Comparison of ENCODE assay signal across 9 cellular contexts in genomic region chr1:212433577-212434462, GRCh38. TPM values are rescaled to one million over a fixed set of nuclear protein-coding genes. Genes with fewer than 3 reads are reported as not detected.
A peak's percentile ranks its signal among the peaks of the same experiment; 100 is the strongest.
DNase-seq lines count a peak whose midpoint lies in the region; ATAC-seq, FAIRE-seq and TF ChIP-seq lines count a peak whose summit lies in the region.
"Had no signal": no experiment of that assay in that cellular context is flagged by ENCODE, and none has a peak within 500 bp of the region (broad histone marks: within the 10 kb centered on the region; RNA-seq: fewer than 3 reads in every experiment).

No MANE protein-coding gene starts in this region.

- H3K9me3 Mint-ChIP-seq in HFFc6 (no peaks in the 10 kb centered on the region), brain (no peaks in the 10 kb centered on the region), mesothelial cell of epicardium (no peaks in the 10 kb centered on the region)

- TF ChIP-seq CTCF in A549 (IDR thresholded peaks at IDR 0.05) (no peak), HFFc6 (IDR thresholded peaks at IDR 0.05) (no peak), brain (conservative IDR thresholded peaks at IDR 0.05) (no peak), mesothelial cell of epicardium (IDR thresholded peaks at IDR 0.05; ENCODE audit: unreplicated experiment) (no peak)

- H3K27me3 Mint-ChIP-seq in HFFc6 (ENCODE audit: insufficient read depth) (peaks cover 4% of the 10 kb centered on the region; the same call in 1 of the 2 replicates), brain (peaks cover 8% of the 10 kb centered on the region), mesothelial cell of epicardium (ENCODE audit: low read depth) (no peaks in the 10 kb centered on the region)

- CTCF ChIA-PET in A549 (lab: Yijun Ruan, JAX), result interaction anchor here (2.2 to 7.2 kb wide), 2 partner anchors 8 to 23 kb away, joined by 5 to 46 read pairs; no protein-coding TSS in a partner anchor

- H3K4me3 ChIP-seq in A549, result peak overlapping the region; percentile 71

- H3K9me3 ChIP-seq in A549, result no peaks in the 10 kb centered on the region

- POLR2A ChIA-PET in A549 (lab: Yijun Ruan, JAX), result no interaction called here

- H3K27ac Mint-ChIP-seq in HFFc6 (peak overlapping the region; percentile 6), brain (peak overlapping the region in 4 of 5 experiments; percentile 59 to 79 (median 64)), mesothelial cell of epicardium (peak overlapping the region; percentile 24)

- H3K4me1 Mint-ChIP-seq in HFFc6 (ENCODE audit: low read depth) (peaks cover 39% of the 10 kb centered on the region), brain (peaks cover 27% of the 10 kb centered on the region), mesothelial cell of epicardium (peaks cover 20% of the 10 kb centered on the region)

- no peak for FAIRE-seq in A549 (lab: Jason Lieb, UNC)
- FAIRE-seq: GM18507 had no signal

- ATAC-seq in A549 (no peak), GM21447 (IDR thresholded peaks at IDR 0.05; ENCODE audit: unreplicated experiment) (no peak)

- no peak for TF ChIP-seq RAD21 in A549 (conservative IDR thresholded peaks at IDR 0.05 in 1 of 2, IDR thresholded peaks at IDR 0.05 in 1 of 2)

- H3K27ac ChIP-seq in A549, result peak overlapping the region; percentile 82 to 98

- peaks cover 23% of the 10 kb centered on the region for H3K4me1 ChIP-seq in A549

- no peak for TF ChIP-seq POLR2A in A549 (IDR thresholded peaks at IDR 0.05; ENCODE audit: low read length)

- peak overlapping the region; percentile 89 for H3K4me2 ChIP-seq in A549

- DNase-seq in A549 (ENCODE audit: low read depth in 1 of 2, low spot score in 1 of 2) (no peak), HFFc6 (no peak), mesothelial cell of epicardium (ENCODE audit: low spot score in 2 of 2, unreplicated experiment in 2 of 2) (no peak), D341Med (ENCODE audit: low spot score) (no peak), NCI-H2029 treated with DMSO at 0.1 percent for 48 hours (lab: John Stamatoyannopoulos, UW) (no peak)
- no peak for DNase-seq in activated CD4-positive, alpha-beta T cell treated with anti-CD3 and anti-CD28 coated beads, Interleukin-2, amount 50 U/mL, for 1 hour

- WGBS in A549 (ENCODE audit: missing lambda C conversion rate), result 53% methylated on average over 17 of the region's 17 CpGs

- no peak for TF ChIP-seq EP300 in A549 (IDR thresholded peaks at IDR 0.05)

- H3K36me3 Mint-ChIP-seq in HFFc6 (ENCODE audit: low read depth) (0 out of 2 replicates have a peak, but pooled peaks cover 4% of the 10 kb centered on the region), brain (peaks cover 5% of the 10 kb centered on the region), mesothelial cell of epicardium (peaks cover 3% of the 10 kb centered on the region)

- H3K4me3 Mint-ChIP-seq in HFFc6 (peak overlapping the region; percentile 87), brain (peak overlapping the region; percentile 79 to 92 (median 83)), mesothelial cell of epicardium (peak overlapping the region; percentile 74)

TF ChIP-seq in A549, 52 proteins besides CTCF, POLR2A, EP300 and RAD21:
- TF ChIP-seq FOSB (CRISPR knock-in tag; IDR thresholded peaks at IDR 0.05), result no peak
- no peak for TF ChIP-seq ZSCAN20 (CRISPR knock-in tag; IDR thresholded peaks at IDR 0.05)
- no peak for TF ChIP-seq FOSL2 (IDR thresholded peaks at IDR 0.05)
- no peak for TF ChIP-seq FOSL2 (CRISPR knock-in tag; IDR thresholded peaks at IDR 0.05)
- no peak for TF ChIP-seq ESRRA (IDR thresholded peaks at IDR 0.05; ENCODE audit: borderline replicate concordance, low read length)
- no peak for TF ChIP-seq POLR2AphosphoS2 (conservative IDR thresholded peaks at IDR 0.05; ENCODE audit: low read length)
- TF ChIP-seq TP53 (CRISPR knock-in tag; IDR thresholded peaks at IDR 0.05), result no peak
- no peak for TF ChIP-seq HES2 (IDR thresholded peaks at IDR 0.05)
- TF ChIP-seq RFX5 (IDR thresholded peaks at IDR 0.05), result no peak

RNA-seq across cellular contexts. Expression of gene NENF, which starts 1.1 kb away (rescaled TPM):
- 83.9 and 90.5 TPM in 2 replicates for polyA plus RNA-seq in A549 (2011; rRNA removed)
- polyA plus RNA-seq in A549 (2012; cell fraction: cytosol; rRNA removed), result 98.4 and 99.7 TPM in 2 replicates
- polyA plus RNA-seq in A549 (2012; cell fraction: nucleus; rRNA removed), result 30.7 and 43.2 TPM in 2 replicates
- 50.8 to 56.4 TPM (median 55.3 TPM) in 3 replicates for polyA plus RNA-seq in A549 (2017; fragmentation: RNase III; extraction: RNeasy Plus Mini Kit Qiagen cat#74134 plus additional on column Dnase treatment)
- polyA minus RNA-seq in A549 (2011; rRNA and poly(A)+ RNA removed), result 21.9 and 29.3 TPM in 2 replicates
- 10 to 100 TPM; 43.7 to 47.7 (median 46.3) TPM for total RNA-seq in HFFc6 (2021; fragmentation: NEBNext Ultra II Directional; extraction: Animal tissue kit (Norgen Biotek cat#: 25700))
- 146 TPM for polyA plus RNA-seq in brain (ENCODE audit: insufficient read depth, low read depth, low replicate concordance)
- 35.8 to 39.3 TPM (median 36.2 TPM) in 3 replicates for total RNA-seq in mesothelial cell of epicardium

RNA-seq across cellular contexts. Expression of gene PACC1, which starts 19.1 kb away (rescaled TPM):
- polyA plus RNA-seq in A549 (2011; rRNA removed) (19.6 and 24.5 TPM in 2 replicates), A549 (2017; fragmentation: RNase III; extraction: RNeasy Plus Mini Kit Qiagen cat#74134 plus additional on column Dnase treatment) (11.8 to 12.5 TPM (median 11.9 TPM) in 3 replicates), brain (ENCODE audit: insufficient read depth, low read depth, low replicate concordance) (38.4 TPM)
- 18.5 and 26.7 TPM in 2 replicates for polyA plus RNA-seq in A549 (2012; cell fraction: cytosol; rRNA removed)
- 28.4 and 30.6 TPM in 2 replicates for polyA plus RNA-seq in A549 (2012; cell fraction: nucleus; rRNA removed)
- polyA minus RNA-seq in A549 (2011; rRNA and poly(A)+ RNA removed), result 28.3 and 39.6 TPM in 2 replicates
- total RNA-seq in HFFc6 (2021; fragmentation: NEBNext Ultra II Directional; extraction: Animal tissue kit (Norgen Biotek cat#: 25700)), result 1 to 10 TPM; 6.9 to 7.6 (median 7.4) TPM
- total RNA-seq in mesothelial cell of epicardium, result 18.6 to 21.7 TPM (median 21.1 TPM) in 3 replicates

Comparison
In these comparisons a context has a peak if more than half of its experiments do, and no peak if none do; other contexts are left out.
1. H3K27ac Mint-ChIP-seq: peak in every context shown above with its lines; median percentile 64 in brain; 24 in mesothelial cell of epicardium; 6 in HFFc6.